Comparison of ENCODE assay signal across 1 cellular context in the genomic region with DNA sequence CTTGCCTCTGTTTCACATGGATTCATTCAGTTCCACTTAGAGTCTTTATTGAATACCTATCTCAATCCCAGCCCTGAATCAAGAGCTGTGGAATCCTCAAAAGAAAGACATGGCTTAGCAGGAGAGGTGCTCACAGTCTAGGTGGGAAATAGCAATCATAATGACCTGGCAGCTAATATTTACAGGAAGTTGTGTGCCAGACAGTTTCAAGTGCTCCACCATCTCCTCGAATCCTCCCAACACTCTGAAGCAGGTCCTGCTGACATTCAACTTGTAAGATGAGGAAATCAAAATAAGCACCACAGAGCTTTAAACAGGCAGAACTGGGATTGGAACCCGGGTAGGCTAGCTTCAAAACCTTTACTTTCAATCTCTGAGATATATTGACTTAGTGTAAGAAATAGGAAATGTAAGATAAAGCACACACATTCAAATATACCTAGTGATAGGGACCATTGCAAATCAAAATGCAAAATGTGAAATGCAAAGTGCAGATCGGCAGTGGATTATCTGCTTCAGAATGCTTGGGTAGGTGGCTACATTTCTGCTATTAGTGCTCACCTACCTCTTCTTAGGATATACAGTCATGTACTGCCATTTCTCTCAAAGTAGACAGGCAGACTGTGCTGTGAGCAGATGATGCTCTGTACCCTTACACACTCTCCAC.
TF ChIP-seq lines count a peak whose summit lies in the region.

No MANE protein-coding gene starts in this region.

TF ChIP-seq in SK-N-SH treated with all-trans-retinoic acid at 6 μM for 48 hours, 23 proteins besides CTCF, POLR2A, EP300 and RAD21 (continued from another document):
- TF ChIP-seq ISL1 (CRISPR knock-in tag; IDR thresholded peaks at IDR 0.05) = no peak
- TF ChIP-seq OSR1 (CRISPR knock-in tag; IDR thresholded peaks at IDR 0.05) = no peak
- TF ChIP-seq, protein P1, sequence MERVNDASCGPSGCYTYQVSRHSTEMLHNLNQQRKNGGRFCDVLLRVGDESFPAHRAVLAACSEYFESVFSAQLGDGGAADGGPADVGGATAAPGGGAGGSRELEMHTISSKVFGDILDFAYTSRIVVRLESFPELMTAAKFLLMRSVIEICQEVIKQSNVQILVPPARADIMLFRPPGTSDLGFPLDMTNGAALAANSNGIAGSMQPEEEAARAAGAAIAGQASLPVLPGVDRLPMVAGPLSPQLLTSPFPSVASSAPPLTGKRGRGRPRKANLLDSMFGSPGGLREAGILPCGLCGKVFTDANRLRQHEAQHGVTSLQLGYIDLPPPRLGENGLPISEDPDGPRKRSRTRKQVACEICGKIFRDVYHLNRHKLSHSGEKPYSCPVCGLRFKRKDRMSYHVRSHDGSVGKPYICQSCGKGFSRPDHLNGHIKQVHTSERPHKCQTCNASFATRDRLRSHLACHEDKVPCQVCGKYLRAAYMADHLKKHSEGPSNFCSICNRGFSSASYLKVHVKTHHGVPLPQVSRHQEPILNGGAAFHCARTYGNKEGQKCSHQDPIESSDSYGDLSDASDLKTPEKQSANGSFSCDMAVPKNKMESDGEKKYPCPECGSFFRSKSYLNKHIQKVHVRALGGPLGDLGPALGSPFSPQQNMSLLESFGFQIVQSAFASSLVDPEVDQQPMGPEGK (CRISPR knock-in tag; IDR thresholded peaks at IDR 0.05; ENCODE audit: borderline replicate concordance) = no peak
- TF ChIP-seq ZFP30 (CRISPR knock-in tag; IDR thresholded peaks at IDR 0.05) = no peak
- no peak for TF ChIP-seq TCF4 (CRISPR knock-in tag; IDR thresholded peaks at IDR 0.05; ENCODE audit: borderline replicate concordance)
- no peak for TF ChIP-seq ESRRG (CRISPR knock-in tag; IDR thresholded peaks at IDR 0.05)
- no peak for TF ChIP-seq ZFP3 (CRISPR knock-in tag; IDR thresholded peaks at IDR 0.05)
- TF ChIP-seq, protein P2, sequence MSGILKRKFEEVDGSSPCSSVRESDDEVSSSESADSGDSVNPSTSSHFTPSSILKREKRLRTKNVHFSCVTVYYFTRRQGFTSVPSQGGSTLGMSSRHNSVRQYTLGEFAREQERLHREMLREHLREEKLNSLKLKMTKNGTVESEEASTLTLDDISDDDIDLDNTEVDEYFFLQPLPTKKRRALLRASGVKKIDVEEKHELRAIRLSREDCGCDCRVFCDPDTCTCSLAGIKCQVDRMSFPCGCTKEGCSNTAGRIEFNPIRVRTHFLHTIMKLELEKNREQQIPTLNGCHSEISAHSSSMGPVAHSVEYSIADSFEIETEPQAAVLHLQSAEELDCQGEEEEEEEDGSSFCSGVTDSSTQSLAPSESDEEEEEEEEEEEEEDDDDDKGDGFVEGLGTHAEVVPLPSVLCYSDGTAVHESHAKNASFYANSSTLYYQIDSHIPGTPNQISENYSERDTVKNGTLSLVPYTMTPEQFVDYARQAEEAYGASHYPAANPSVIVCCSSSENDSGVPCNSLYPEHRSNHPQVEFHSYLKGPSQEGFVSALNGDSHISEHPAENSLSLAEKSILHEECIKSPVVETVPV (CRISPR knock-in tag; IDR thresholded peaks at IDR 0.05) = no peak
